Comparison of ENCODE assay signal across 9 cellular contexts in the genomic region with DNA sequence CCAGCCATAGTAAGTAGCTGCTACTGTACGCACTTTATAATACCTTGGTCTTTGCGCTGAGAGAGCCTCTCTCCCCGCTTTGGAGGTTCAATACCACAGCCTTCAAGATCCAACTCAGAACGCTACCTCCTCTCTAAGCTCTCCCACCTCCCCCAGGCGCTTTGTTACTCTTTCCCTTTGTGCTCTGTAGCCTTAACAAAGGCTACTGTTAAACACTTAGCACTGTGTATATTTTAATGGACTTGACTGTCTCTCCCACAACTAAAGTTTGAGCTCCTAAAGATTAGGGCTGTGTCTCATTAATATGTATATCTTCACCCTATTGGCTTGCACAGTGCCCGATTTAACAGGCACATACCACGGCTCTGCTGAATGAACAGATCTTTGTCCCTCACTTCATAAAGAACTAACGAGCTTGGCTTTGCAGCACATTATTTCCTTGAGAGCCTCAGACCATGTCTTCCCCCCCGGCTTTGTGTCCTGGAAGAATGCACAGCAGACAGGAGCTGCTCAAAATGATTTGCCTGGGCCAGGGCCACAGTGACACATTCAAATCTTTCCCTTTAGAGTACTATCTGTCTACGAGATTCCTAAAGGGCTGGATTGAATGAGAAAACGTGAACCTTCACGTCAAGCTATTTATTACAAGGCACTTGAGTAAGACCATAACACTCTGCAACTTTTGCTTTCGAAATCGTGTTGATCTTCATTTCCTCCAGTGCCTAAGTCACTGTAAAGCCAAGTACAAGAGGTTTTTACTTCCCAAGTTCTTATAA. TPM values are rescaled to one million over a fixed set of nuclear protein-coding genes. Genes with fewer than 3 reads are reported as not detected.
DNase-seq lines count a peak whose midpoint lies in the region; ATAC-seq and TF ChIP-seq lines count a peak whose summit lies in the region.
"Had no signal": no experiment of that assay in that cellular context is flagged by ENCODE, and none has a peak within 500 bp of the region (broad histone marks: within the 10 kb centered on the region; RNA-seq: fewer than 3 reads in every experiment).

No MANE protein-coding gene starts in this region.

- no peaks in the 10 kb centered on the region for H3K79me2 ChIP-seq in PC-9 (ENCODE audit: low read depth)

- no peaks in the 10 kb centered on the region for H3K9me2 ChIP-seq in PC-9 (ENCODE audit: insufficient read depth)

- peaks cover 3% of the 10 kb centered on the region; the same call in 1 of the 2 replicates for H3F3A ChIP-seq in PC-9 (ENCODE audit: insufficient read depth, low read depth)

- H3K27ac ChIP-seq in psoas muscle (peak overlapping the region; percentile 34), PC-9 (no peak overlapping the region)
- H3K27ac ChIP-seq: VCaP had no signal

- WGBS in psoas muscle, 3 donors, result 54 to 62% (median 59%) methylated on average over 13 to 14 of the region's 14 CpGs

- POLR2A ChIA-PET in WTC11 (lab: Charles Lee) (interaction anchor here (0.7 to 1.3 kb wide), 3 partner anchors 22 to 219 kb away, joined by 3 read pairs; no protein-coding TSS in a partner anchor), PC-9 (lab: Charles Lee; ENCODE audit: unreplicated experiment) (no interaction called here)

- ATAC-seq in GM18520 (IDR thresholded peaks at IDR 0.05; ENCODE audit: unreplicated experiment), result peak; percentile 33
- ATAC-seq in HG02973 (IDR thresholded peaks at IDR 0.05; ENCODE audit: unreplicated experiment), result peak; percentile 36
- peak; percentile 60 for ATAC-seq in WTC11
- peak; percentile 25 to 91 (median 66) for ATAC-seq in psoas muscle

- no peaks in the 10 kb centered on the region for H3K9me3 Mint-ChIP-seq in WTC11

- TF ChIP-seq CTCF in WTC11 (IDR thresholded peaks at IDR 0.05) (no peak), fibroblast of villous mesenchyme (IDR thresholded peaks at IDR 0.05; ENCODE audit: insufficient read depth, low read depth, low read length) (no peak), psoas muscle (IDR thresholded peaks at IDR 0.05) (no peak), PC-9 (conservative IDR thresholded peaks at IDR 0.05) (no peak)

- CTCF ChIA-PET in WTC11 (lab: Charles Lee), result interaction anchor here (0.9 to 1.6 kb wide), 3 partner anchors 22 to 82 kb away, joined by 3 to 11 read pairs (median 4); a partner anchor contains a TSS
- CTCF ChIA-PET in PC-9 (lab: Charles Lee), result no interaction called here

- H4K20me1 ChIP-seq in PC-9 (ENCODE audit: insufficient read depth), result no peaks in the 10 kb centered on the region

- no peaks in the 10 kb centered on the region for H3K36me3 Mint-ChIP-seq in WTC11

- peak overlapping the region; percentile 59 for H3K4me3 ChIP-seq in fibroblast of villous mesenchyme (ENCODE audit: low read depth, low read length)
- peak overlapping the region; percentile 54 for H3K4me3 ChIP-seq in psoas muscle
- no peak overlapping the region for H3K4me3 ChIP-seq in PC-9

- intact Hi-C loops in psoas muscle (cut with DNase I), result no loop called here
- intact Hi-C loops in PC-9 (cut with micrococcal nuclease; ENCODE audit: unreplicated experiment), result no loop called here

- no peaks in the 10 kb centered on the region for H3K27me3 Mint-ChIP-seq in WTC11 (ENCODE audit: low read depth)

- H3K27ac Mint-ChIP-seq in WTC11, result no peak overlapping the region

- H3K4me2 ChIP-seq in PC-9, result no peak overlapping the region

- no TSS peak for BruUV-seq in PC-9 (replicated peaks; lab: Mats Ljungman, UMichigan)

- no peak for DNase-seq in WTC11 (ENCODE audit: low spot score)
- peak; percentile 97 for DNase-seq in fibroblast of villous mesenchyme (ENCODE audit: low read depth)
- DNase-seq in psoas muscle, result no peak
- DNase-seq in PC-9, result no peak
- DNase-seq in cerebellar cortex (ENCODE audit: low spot score), result no peak
- no peak for DNase-seq in NK-92 treated with Interleukin-12 subunit alpha and Interleukin-12 subunit beta, amount 100 ng/mL, for 24 hours (lab: John Stamatoyannopoulos, UW)

- peaks cover 0 to 27% of the 10 kb centered on the region in 2 donors for H3K36me3 ChIP-seq in psoas muscle (ENCODE audit: insufficient read depth in 1 of 2, low read depth in 1 of 2)
- no peaks in the 10 kb centered on the region for H3K36me3 ChIP-seq in PC-9 (ENCODE audit: low read depth)

- H2AFZ ChIP-seq in PC-9, result no peak overlapping the region

- no peaks in the 10 kb centered on the region for H3K4me1 ChIP-seq in psoas muscle
- peaks cover 11% of the 10 kb centered on the region for H3K4me1 ChIP-seq in PC-9 (replicated peaks; ENCODE audit: insufficient read depth)

- H3K27me3 ChIP-seq in psoas muscle (ENCODE audit: insufficient read depth in 3 of 3, low read length in 2 of 3), result no peaks in the 10 kb centered on the region
- no peaks in the 10 kb centered on the region for H3K27me3 ChIP-seq in PC-9 (ENCODE audit: insufficient read depth, low read depth)

- no peak overlapping the region for H3K4me3 Mint-ChIP-seq in WTC11

- H3K4me1 Mint-ChIP-seq in WTC11, result peaks cover 4% of the 10 kb centered on the region; the same call in 1 of the 2 replicates

- H3K9me3 ChIP-seq in psoas muscle (no peaks in the 10 kb centered on the region), PC-9 (ENCODE audit: insufficient read depth, low read depth) (no peaks in the 10 kb centered on the region)

TF ChIP-seq in WTC11, 78 proteins besides CTCF, POLR2A, EP300 and RAD21:
- TF ChIP-seq ETV6 (CRISPR knock-in tag; IDR thresholded peaks at IDR 0.05) (no peak), ZNF138 (CRISPR knock-in tag; conservative IDR thresholded peaks at IDR 0.05) (no peak), NR1H2 (CRISPR knock-in tag; IDR thresholded peaks at IDR 0.05) (no peak), ZNF263 (CRISPR knock-in tag; IDR thresholded peaks at IDR 0.05; ENCODE audit: low read depth) (no peak), PRRX2 (CRISPR knock-in tag; IDR thresholded peaks at IDR 0.05) (no peak), NFATC4 (CRISPR knock-in tag; IDR thresholded peaks at IDR 0.05) (no peak), SMAD4 (CRISPR knock-in tag; IDR thresholded peaks at IDR 0.05) (no peak), TEAD4 (CRISPR knock-in tag; IDR thresholded peaks at IDR 0.05) (no peak), EMX1 (CRISPR knock-in tag; IDR thresholded peaks at IDR 0.05) (no peak), ZNF219 (CRISPR knock-in tag; IDR thresholded peaks at IDR 0.05; ENCODE audit: borderline replicate concordance) (no peak), FOXJ3 (CRISPR knock-in tag; IDR thresholded peaks at IDR 0.05; ENCODE audit: borderline replicate concordance) (no peak)
- TF ChIP-seq, protein P1, sequence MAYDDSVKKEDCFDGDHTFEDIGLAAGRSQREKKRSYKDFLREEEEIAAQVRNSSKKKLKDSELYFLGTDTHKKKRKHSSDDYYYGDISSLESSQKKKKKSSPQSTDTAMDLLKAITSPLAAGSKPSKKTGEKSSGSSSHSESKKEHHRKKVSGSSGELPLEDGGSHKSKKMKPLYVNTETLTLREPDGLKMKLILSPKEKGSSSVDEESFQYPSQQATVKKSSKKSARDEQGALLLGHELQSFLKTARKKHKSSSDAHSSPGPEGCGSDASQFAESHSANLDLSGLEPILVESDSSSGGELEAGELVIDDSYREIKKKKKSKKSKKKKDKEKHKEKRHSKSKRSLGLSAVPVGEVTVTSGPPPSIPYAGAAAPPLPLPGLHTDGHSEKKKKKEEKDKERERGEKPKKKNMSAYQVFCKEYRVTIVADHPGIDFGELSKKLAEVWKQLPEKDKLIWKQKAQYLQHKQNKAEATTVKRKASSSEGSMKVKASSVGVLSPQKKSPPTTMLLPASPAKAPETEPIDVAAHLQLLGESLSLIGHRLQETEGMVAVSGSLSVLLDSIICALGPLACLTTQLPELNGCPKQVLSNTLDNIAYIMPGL (CRISPR knock-in tag; IDR thresholded peaks at IDR 0.05), result no peak
- TF ChIP-seq, protein P2, sequence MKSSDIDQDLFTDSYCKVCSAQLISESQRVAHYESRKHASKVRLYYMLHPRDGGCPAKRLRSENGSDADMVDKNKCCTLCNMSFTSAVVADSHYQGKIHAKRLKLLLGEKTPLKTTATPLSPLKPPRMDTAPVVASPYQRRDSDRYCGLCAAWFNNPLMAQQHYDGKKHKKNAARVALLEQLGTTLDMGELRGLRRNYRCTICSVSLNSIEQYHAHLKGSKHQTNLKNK (CRISPR knock-in tag; IDR thresholded peaks at IDR 0.05), result no peak

RNA-seq across cellular contexts. Expression of a gene that starts 22.1 kb away (rescaled TPM):
- total RNA-seq in WTC11 (2021), result 11.1 to 12.1 TPM (median 11.5 TPM) in 3 replicates
- total RNA-seq in fibroblast of villous mesenchyme, result 5.2 and 8.6 TPM in 2 replicates
- total RNA-seq in psoas muscle, result 10 to 100 TPM in 1 of 4 donors, 1 to 10 TPM in 3; 5.4 to 12.4 (median 6.2) TPM
- polyA plus RNA-seq in psoas muscle, result 1 to 10 TPM; 3.8 to 9.3 (median 4.2) TPM
- 23.4 and 33.7 TPM in 2 replicates for total RNA-seq in PC-9 (2021)

RNA-seq across cellular contexts. Expression of a gene that starts 58.1 kb away (rescaled TPM):
- total RNA-seq in WTC11 (2021), result 57.6 to 63.9 TPM (median 58.8 TPM) in 3 replicates
- 45.4 and 71.2 TPM in 2 replicates for total RNA-seq in fibroblast of villous mesenchyme
- 10 to 100 TPM; 16.1 to 21.3 (median 19.9) TPM for total RNA-seq in psoas muscle
- 1 to 10 TPM; 2.1 to 3.9 (median 2.7) TPM for polyA plus RNA-seq in psoas muscle
- total RNA-seq in PC-9 (2021), result 40.1 and 40.3 TPM in 2 replicates
